In genomic region chr1:950268-950667, GRCh38 we compare ENCODE assay signal across 1 cellular context.
A peak's percentile ranks its signal among the peaks of the same experiment; 100 is the strongest.
TF ChIP-seq lines count a peak whose summit lies in the region.

No MANE protein-coding gene starts in this region.

TF ChIP-seq in HepG2, 621 proteins besides CTCF, POLR2A, EP300 and RAD21:
- 0 out of 2 replicates have a peak, but pooled peaks have one; percentile 30 for TF ChIP-seq HES4 (CRISPR knock-in tag; IDR thresholded peaks at IDR 0.05; ENCODE audit: borderline replicate concordance)
- TF ChIP-seq FOXK1 (CRISPR knock-in tag; IDR thresholded peaks at IDR 0.05; ENCODE audit: borderline replicate concordance, low read depth) = no peak
- TF ChIP-seq NFE2L1 (CRISPR knock-in tag; IDR thresholded peaks at IDR 0.05; ENCODE audit: borderline replicate concordance) = no peak
- TF ChIP-seq HNRNPH1 (optimal IDR thresholded peaks at IDR 0.05; ENCODE audit: low read depth, low read length) = no peak
- TF ChIP-seq HMGXB3 (CRISPR knock-in tag; IDR thresholded peaks at IDR 0.05; ENCODE audit: borderline replicate concordance) = no peak
- TF ChIP-seq GATAD2A (CRISPR knock-in tag; IDR thresholded peaks at IDR 0.05) = no peak
- no peak for TF ChIP-seq SALL2 (CRISPR knock-in tag; IDR thresholded peaks at IDR 0.05)
- no peak for TF ChIP-seq POLR2AphosphoS5 (IDR thresholded peaks at IDR 0.05; ENCODE audit: low read depth, low read length)
- TF ChIP-seq MNT (IDR thresholded peaks at IDR 0.05) = peak; percentile 44; the same call in 1 of the 2 replicates
- TF ChIP-seq ZNF788 (CRISPR knock-in tag; IDR thresholded peaks at IDR 0.05; ENCODE audit: borderline replicate concordance) = no peak
- no peak for TF ChIP-seq NBN (conservative IDR thresholded peaks at IDR 0.05)
